In the genomic region with DNA sequence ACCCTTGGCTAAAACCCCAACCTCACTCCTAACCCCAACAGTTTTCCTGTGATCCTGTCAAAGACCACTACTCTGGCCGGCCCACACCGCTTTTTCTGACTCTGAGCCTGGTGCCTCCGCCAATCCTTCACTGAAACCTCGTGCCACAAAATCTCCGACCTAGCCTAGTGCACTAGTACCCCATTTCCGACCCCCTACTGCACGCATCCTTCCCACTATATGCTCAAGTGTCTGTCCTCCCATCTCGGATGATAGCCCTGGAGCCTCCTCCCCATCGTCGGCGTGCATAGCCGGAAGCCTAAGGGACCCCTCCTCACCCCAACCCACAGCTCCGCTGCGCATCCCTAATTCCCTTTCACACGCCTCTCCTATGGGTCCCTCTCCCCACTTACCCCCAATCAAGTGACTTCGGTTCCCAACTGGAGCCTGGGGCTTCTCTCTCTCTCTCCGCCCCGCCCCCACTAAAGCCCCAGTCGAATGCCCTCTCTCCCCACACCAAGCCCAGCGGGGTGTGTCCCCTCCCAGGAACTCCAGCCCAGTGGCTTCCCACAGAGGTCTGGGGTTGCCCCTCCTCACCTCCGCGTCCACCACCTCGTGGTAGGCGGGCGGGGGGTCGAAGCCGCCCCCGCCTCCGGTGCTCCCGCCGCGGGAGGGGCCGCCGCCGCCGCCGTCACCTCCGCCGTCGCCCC, we compare ENCODE assay signal across 1 cellular context.
TF ChIP-seq lines count a peak whose summit lies in the region.

No MANE protein-coding gene starts in this region.

TF ChIP-seq in HepG2, 621 proteins besides CTCF, POLR2A, EP300 and RAD21 (continued from another document and continues in another):
- TF ChIP-seq, protein P1, sequence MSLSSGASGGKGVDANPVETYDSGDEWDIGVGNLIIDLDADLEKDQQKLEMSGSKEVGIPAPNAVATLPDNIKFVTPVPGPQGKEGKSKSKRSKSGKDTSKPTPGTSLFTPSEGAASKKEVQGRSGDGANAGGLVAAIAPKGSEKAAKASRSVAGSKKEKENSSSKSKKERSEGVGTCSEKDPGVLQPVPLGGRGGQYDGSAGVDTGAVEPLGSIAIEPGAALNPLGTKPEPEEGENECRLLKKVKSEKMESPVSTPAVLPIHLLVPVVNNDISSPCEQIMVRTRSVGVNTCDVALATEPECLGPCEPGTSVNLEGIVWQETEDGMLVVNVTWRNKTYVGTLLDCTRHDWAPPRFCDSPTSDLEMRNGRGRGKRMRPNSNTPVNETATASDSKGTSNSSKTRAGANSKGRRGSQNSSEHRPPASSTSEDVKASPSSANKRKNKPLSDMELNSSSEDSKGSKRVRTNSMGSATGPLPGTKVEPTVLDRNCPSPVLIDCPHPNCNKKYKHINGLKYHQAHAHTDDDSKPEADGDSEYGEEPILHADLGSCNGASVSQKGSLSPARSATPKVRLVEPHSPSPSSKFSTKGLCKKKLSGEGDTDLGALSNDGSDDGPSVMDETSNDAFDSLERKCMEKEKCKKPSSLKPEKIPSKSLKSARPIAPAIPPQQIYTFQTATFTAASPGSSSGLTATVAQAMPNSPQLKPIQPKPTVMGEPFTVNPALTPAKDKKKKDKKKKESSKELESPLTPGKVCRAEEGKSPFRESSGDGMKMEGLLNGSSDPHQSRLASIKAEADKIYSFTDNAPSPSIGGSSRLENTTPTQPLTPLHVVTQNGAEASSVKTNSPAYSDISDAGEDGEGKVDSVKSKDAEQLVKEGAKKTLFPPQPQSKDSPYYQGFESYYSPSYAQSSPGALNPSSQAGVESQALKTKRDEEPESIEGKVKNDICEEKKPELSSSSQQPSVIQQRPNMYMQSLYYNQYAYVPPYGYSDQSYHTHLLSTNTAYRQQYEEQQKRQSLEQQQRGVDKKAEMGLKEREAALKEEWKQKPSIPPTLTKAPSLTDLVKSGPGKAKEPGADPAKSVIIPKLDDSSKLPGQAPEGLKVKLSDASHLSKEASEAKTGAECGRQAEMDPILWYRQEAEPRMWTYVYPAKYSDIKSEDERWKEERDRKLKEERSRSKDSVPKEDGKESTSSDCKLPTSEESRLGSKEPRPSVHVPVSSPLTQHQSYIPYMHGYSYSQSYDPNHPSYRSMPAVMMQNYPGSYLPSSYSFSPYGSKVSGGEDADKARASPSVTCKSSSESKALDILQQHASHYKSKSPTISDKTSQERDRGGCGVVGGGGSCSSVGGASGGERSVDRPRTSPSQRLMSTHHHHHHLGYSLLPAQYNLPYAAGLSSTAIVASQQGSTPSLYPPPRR (CRISPR knock-in tag; IDR thresholded peaks at IDR 0.05; ENCODE audit: borderline replicate concordance): no peak
- TF ChIP-seq JUNB (CRISPR knock-in tag; IDR thresholded peaks at IDR 0.05; ENCODE audit: borderline replicate concordance): 0 out of 2 replicates have a peak, but pooled peaks have one; percentile 21
- peak; percentile 22; the same call in 1 of the 2 replicates for TF ChIP-seq ZNF841 (CRISPR knock-in tag; IDR thresholded peaks at IDR 0.05; ENCODE audit: borderline replicate concordance)
- no peak for TF ChIP-seq FOXJ3 (CRISPR knock-in tag; IDR thresholded peaks at IDR 0.05; ENCODE audit: borderline replicate concordance)
- 0 out of 2 replicates have a peak, but pooled peaks have one; percentile 4 for TF ChIP-seq NR2F2 (IDR thresholded peaks at IDR 0.05; ENCODE audit: borderline replicate concordance, low read depth)
- no peak for TF ChIP-seq ZNF567 (CRISPR knock-in tag; IDR thresholded peaks at IDR 0.05; ENCODE audit: borderline replicate concordance)
- TF ChIP-seq, protein P2, sequence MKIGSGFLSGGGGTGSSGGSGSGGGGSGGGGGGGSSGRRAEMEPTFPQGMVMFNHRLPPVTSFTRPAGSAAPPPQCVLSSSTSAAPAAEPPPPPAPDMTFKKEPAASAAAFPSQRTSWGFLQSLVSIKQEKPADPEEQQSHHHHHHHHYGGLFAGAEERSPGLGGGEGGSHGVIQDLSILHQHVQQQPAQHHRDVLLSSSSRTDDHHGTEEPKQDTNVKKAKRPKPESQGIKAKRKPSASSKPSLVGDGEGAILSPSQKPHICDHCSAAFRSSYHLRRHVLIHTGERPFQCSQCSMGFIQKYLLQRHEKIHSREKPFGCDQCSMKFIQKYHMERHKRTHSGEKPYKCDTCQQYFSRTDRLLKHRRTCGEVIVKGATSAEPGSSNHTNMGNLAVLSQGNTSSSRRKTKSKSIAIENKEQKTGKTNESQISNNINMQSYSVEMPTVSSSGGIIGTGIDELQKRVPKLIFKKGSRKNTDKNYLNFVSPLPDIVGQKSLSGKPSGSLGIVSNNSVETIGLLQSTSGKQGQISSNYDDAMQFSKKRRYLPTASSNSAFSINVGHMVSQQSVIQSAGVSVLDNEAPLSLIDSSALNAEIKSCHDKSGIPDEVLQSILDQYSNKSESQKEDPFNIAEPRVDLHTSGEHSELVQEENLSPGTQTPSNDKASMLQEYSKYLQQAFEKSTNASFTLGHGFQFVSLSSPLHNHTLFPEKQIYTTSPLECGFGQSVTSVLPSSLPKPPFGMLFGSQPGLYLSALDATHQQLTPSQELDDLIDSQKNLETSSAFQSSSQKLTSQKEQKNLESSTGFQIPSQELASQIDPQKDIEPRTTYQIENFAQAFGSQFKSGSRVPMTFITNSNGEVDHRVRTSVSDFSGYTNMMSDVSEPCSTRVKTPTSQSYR (CRISPR knock-in tag; IDR thresholded peaks at IDR 0.05; ENCODE audit: borderline replicate concordance): peak; percentile 47; the same call in 1 of the 2 replicates
- peak; percentile 74; the same call in 1 of the 2 replicates for TF ChIP-seq REL (CRISPR knock-in tag; conservative IDR thresholded peaks at IDR 0.05)
- no peak for TF ChIP-seq NR0B2 (CRISPR knock-in tag; IDR thresholded peaks at IDR 0.05)
- TF ChIP-seq SRSF1 (optimal IDR thresholded peaks at IDR 0.05; ENCODE audit: low read depth, low read length): peak; percentile 38
- peak; percentile 16; the same call in 1 of the 2 replicates for TF ChIP-seq PITX1 (CRISPR knock-in tag; IDR thresholded peaks at IDR 0.05)
- TF ChIP-seq THAP7 (CRISPR knock-in tag; IDR thresholded peaks at IDR 0.05): no peak; the same call in 1 of the 2 replicates
- no peak for TF ChIP-seq GABPA (IDR thresholded peaks at IDR 0.05; ENCODE audit: low read depth, low read length)
- TF ChIP-seq GABPA (CRISPR knock-in tag; IDR thresholded peaks at IDR 0.05; ENCODE audit: low read depth): no peak
- TF ChIP-seq FOXC1 (CRISPR knock-in tag; IDR thresholded peaks at IDR 0.05; ENCODE audit: borderline replicate concordance): 0 out of 2 replicates have a peak, but pooled peaks have one; percentile 23
- TF ChIP-seq KDM4B (CRISPR knock-in tag; IDR thresholded peaks at IDR 0.05): 0 out of 2 replicates have a peak, but pooled peaks have one; percentile 11
- TF ChIP-seq, protein P3, sequence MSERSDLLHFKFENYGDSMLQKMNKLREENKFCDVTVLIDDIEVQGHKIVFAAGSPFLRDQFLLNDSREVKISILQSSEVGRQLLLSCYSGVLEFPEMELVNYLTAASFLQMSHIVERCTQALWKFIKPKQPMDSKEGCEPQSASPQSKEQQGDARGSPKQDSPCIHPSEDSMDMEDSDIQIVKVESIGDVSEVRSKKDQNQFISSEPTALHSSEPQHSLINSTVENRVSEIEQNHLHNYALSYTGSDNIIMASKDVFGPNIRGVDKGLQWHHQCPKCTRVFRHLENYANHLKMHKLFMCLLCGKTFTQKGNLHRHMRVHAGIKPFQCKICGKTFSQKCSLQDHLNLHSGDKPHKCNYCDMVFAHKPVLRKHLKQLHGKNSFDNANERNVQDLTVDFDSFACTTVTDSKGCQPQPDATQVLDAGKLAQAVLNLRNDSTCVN (CRISPR knock-in tag; IDR thresholded peaks at IDR 0.05; ENCODE audit: borderline replicate concordance): no peak
- peak; percentile 23; the same call in 1 of the 2 replicates for TF ChIP-seq ARID4A (CRISPR knock-in tag; IDR thresholded peaks at IDR 0.05; ENCODE audit: borderline replicate concordance)
- TF ChIP-seq ZNF44 (CRISPR knock-in tag; IDR thresholded peaks at IDR 0.05): no peak
- no peak for TF ChIP-seq HNRNPUL1 (IDR thresholded peaks at IDR 0.05; ENCODE audit: low read depth, low read length)
- TF ChIP-seq, protein P4, sequence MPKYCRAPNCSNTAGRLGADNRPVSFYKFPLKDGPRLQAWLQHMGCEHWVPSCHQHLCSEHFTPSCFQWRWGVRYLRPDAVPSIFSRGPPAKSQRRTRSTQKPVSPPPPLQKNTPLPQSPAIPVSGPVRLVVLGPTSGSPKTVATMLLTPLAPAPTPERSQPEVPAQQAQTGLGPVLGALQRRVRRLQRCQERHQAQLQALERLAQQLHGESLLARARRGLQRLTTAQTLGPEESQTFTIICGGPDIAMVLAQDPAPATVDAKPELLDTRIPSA (CRISPR knock-in tag; IDR thresholded peaks at IDR 0.05; ENCODE audit: borderline replicate concordance): peak; percentile 57; the same call in 1 of the 2 replicates
- 0 out of 2 replicates have a peak, but pooled peaks have one; percentile 26 for TF ChIP-seq ZNF333 (CRISPR knock-in tag; IDR thresholded peaks at IDR 0.05; ENCODE audit: borderline replicate concordance)
- 0 out of 2 replicates have a peak, but pooled peaks have one; percentile 1 for TF ChIP-seq KLF12 (CRISPR knock-in tag; IDR thresholded peaks at IDR 0.05; ENCODE audit: borderline replicate concordance)
- TF ChIP-seq KDM2A (CRISPR knock-in tag; IDR thresholded peaks at IDR 0.05; ENCODE audit: borderline replicate concordance, low read depth): no peak
- 0 out of 2 replicates have a peak, but pooled peaks have one; percentile 26 for TF ChIP-seq CSRNP1 (CRISPR knock-in tag; IDR thresholded peaks at IDR 0.05)
- no peak for TF ChIP-seq ZNF512B (CRISPR knock-in tag; IDR thresholded peaks at IDR 0.05; ENCODE audit: borderline replicate concordance)
- TF ChIP-seq GATAD1 (CRISPR knock-in tag; IDR thresholded peaks at IDR 0.05): no peak
- TF ChIP-seq CREM (IDR thresholded peaks at IDR 0.05): 0 out of 2 replicates have a peak, but pooled peaks have one; percentile 25
- TF ChIP-seq CREM (CRISPR knock-in tag; IDR thresholded peaks at IDR 0.05): no peak
- TF ChIP-seq, protein P5, sequence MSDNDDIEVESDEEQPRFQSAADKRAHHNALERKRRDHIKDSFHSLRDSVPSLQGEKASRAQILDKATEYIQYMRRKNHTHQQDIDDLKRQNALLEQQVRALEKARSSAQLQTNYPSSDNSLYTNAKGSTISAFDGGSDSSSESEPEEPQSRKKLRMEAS (IDR thresholded peaks at IDR 0.05): no peak
